1 cellular context compared by ENCODE assay signal in genomic region chr1:28163496-28164120, GRCh38.
TF ChIP-seq lines count a peak whose summit lies in the region.

No MANE protein-coding gene starts in this region.

TF ChIP-seq in GM23338, 12 proteins besides CTCF, POLR2A, EP300 and RAD21 (continued from another document):
- TF ChIP-seq, protein P1, sequence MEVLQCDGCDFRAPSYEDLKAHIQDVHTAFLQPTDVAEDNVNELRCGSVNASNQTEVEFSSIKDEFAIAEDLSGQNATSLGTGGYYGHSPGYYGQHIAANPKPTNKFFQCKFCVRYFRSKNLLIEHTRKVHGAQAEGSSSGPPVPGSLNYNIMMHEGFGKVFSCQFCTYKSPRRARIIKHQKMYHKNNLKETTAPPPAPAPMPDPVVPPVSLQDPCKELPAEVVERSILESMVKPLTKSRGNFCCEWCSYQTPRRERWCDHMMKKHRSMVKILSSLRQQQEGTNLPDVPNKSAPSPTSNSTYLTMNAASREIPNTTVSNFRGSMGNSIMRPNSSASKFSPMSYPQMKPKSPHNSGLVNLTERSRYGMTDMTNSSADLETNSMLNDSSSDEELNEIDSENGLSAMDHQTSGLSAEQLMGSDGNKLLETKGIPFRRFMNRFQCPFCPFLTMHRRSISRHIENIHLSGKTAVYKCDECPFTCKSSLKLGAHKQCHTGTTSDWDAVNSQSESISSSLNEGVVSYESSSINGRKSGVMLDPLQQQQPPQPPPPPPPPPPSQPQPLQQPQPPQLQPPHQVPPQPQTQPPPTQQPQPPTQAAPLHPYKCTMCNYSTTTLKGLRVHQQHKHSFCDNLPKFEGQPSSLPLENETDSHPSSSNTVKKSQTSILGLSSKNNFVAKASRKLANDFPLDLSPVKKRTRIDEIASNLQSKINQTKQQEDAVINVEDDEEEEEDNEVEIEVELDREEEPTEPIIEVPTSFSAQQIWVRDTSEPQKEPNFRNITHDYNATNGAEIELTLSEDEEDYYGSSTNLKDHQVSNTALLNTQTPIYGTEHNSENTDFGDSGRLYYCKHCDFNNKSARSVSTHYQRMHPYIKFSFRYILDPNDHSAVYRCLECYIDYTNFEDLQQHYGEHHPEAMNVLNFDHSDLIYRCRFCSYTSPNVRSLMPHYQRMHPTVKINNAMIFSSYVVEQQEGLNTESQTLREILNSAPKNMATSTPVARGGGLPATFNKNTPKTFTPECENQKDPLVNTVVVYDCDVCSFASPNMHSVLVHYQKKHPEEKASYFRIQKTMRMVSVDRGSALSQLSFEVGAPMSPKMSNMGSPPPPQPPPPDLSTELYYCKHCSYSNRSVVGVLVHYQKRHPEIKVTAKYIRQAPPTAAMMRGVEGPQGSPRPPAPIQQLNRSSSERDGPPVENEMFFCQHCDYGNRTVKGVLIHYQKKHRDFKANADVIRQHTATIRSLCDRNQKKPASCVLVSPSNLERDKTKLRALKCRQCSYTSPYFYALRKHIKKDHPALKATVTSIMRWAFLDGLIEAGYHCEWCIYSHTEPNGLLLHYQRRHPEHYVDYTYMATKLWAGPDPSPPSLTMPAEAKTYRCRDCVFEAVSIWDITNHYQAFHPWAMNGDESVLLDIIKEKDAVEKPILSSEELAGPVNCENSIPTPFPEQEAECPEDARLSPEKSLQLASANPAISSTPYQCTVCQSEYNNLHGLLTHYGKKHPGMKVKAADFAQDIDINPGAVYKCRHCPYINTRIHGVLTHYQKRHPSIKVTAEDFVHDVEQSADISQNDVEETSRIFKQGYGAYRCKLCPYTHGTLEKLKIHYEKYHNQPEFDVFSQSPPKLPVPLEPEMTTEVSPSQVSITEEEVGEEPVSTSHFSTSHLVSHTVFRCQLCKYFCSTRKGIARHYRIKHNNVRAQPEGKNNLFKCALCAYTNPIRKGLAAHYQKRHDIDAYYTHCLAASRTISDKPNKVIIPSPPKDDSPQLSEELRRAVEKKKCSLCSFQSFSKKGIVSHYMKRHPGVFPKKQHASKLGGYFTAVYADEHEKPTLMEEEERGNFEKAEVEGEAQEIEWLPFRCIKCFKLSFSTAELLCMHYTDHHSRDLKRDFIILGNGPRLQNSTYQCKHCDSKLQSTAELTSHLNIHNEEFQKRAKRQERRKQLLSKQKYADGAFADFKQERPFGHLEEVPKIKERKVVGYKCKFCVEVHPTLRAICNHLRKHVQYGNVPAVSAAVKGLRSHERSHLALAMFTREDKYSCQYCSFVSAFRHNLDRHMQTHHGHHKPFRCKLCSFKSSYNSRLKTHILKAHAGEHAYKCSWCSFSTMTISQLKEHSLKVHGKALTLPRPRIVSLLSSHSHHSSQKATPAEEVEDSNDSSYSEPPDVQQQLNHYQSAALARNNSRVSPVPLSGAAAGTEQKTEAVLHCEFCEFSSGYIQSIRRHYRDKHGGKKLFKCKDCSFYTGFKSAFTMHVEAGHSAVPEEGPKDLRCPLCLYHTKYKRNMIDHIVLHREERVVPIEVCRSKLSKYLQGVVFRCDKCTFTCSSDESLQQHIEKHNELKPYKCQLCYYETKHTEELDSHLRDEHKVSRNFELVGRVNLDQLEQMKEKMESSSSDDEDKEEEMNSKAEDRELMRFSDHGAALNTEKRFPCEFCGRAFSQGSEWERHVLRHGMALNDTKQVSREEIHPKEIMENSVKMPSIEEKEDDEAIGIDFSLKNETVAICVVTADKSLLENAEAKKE (CRISPR knock-in tag; IDR thresholded peaks at IDR 0.05), result no peak
TF ChIP-seq in GM23338: peak in this region for 0.
